ENCODE assay signal across 16 cellular contexts in genomic region chr1:212218065-212218464, GRCh38.
"Had no signal": no experiment of that assay in that cellular context is flagged by ENCODE, and none has a peak within 500 bp of the region (broad histone marks: within the 10 kb centered on the region; RNA-seq: fewer than 3 reads in every experiment).

No MANE protein-coding gene starts in this region.

- H3K27ac Mint-ChIP-seq: memory B cell had no signal

- H3K4me1 Mint-ChIP-seq: memory B cell had no signal

- H3K27ac ChIP-seq: foreskin keratinocyte, testis had no signal

- H3K27me3 ChIP-seq: cardiac muscle cell, esophagus squamous epithelium, testis, uterus had no signal

- H3K9me3 Mint-ChIP-seq: memory B cell had no signal

- H3K9me3 ChIP-seq: esophagus squamous epithelium, testis, uterus had no signal

- H3K4me3 Mint-ChIP-seq: memory B cell had no signal

- H3K4me1 ChIP-seq: foreskin keratinocyte, testis had no signal

- DNase-seq: activated CD4-positive, CD25-positive, alpha-beta regulatory T cell; activated effector memory CD4-positive, alpha-beta T cell treated with anti-CD3 and anti-CD28 coated beads, Interleukin-2, amount 50 U/mL, for 16 hours; esophagus squamous epithelium; foreskin keratinocyte; head of caudate nucleus; stimulated activated CD4-positive, alpha-beta T cell treated with anti-CD3 and anti-CD28 coated beads, Interleukin-12 subunit alpha, Interleukin-12 subunit beta, amount 100 ng/mL, for 4 hours; stimulated activated CD4-positive, alpha-beta T cell treated with anti-CD3 and anti-CD28 coated beads, Interleukin-2, amount 100 ng/mL, for 48 hours; stimulated activated CD8-positive, alpha-beta memory T cell treated with anti-CD3 and anti-CD28 coated beads, Interleukin-4, amount 100 ng/mL, for 48 hours; stimulated activated naive CD8-positive, alpha-beta T cell treated with anti-CD3 and anti-CD28 coated beads, Interleukin-15, Interleukin-2, amounts not matched to agents 100 U/mL and 50 U/mL, for 24 hours; T-helper 2 cell; testis; uterus had no signal

- ATAC-seq: foreskin keratinocyte, left lobe of liver had no signal

- H3K36me3 ChIP-seq: cardiac muscle cell, esophagus squamous epithelium, uterus had no signal

- H3K4me3 ChIP-seq: cardiac muscle cell, esophagus squamous epithelium, testis, uterus had no signal

- FAIRE-seq: colon had no signal
